30 cellular contexts compared by ENCODE assay signal in genomic region chr13:39856714-39857113, GRCh38.
"Had no signal": no experiment of that assay in that cellular context is flagged by ENCODE, and none has a peak within 500 bp of the region (broad histone marks: within the 10 kb centered on the region; RNA-seq: fewer than 3 reads in every experiment).

No MANE protein-coding gene starts in this region.

- H3K27ac ChIP-seq: adrenal gland, ascending aorta, body of pancreas, brain microvascular endothelial cell, breast epithelium, cardiac muscle cell had no signal

- H3K4me3 ChIP-seq: adrenal gland, ascending aorta, body of pancreas, breast epithelium, cardiac muscle cell had no signal

- H3K36me3 ChIP-seq: adrenal gland, ascending aorta, brain microvascular endothelial cell, breast epithelium, cardiac muscle cell had no signal

- H3K4me1 ChIP-seq: adrenal gland, ascending aorta, body of pancreas, breast epithelium had no signal

- H3K9me3 ChIP-seq: adrenal gland, ascending aorta, body of pancreas, breast epithelium had no signal

- H3K27me3 ChIP-seq: adrenal gland, ascending aorta, body of pancreas, brain microvascular endothelial cell, breast epithelium, cardiac muscle cell had no signal

- DNase-seq: activated effector memory CD4-positive, alpha-beta T cell treated with anti-CD3 and anti-CD28 coated beads, Interleukin-2, amount 50 U/mL, for 16 hours; activated effector memory CD4-positive, alpha-beta T cell treated with Interleukin-2 at 50 U/mL for 16 hours; activated gamma-delta T cell; activated gamma-delta T cell treated with Interleukin-2 at 50 U/mL for 16 hours; activated naive CD4-positive, alpha-beta T cell; activated naive CD4-positive, alpha-beta T cell treated with anti-CD3 and anti-CD28 coated beads for 36 hours; activated naive CD4-positive, alpha-beta T cell treated with anti-CD3 and anti-CD28 coated beads, Interleukin-2, amount 10 ng/mL, durations not matched to agents 7 days and 5 days; activated naive CD4-positive, alpha-beta T cell treated with anti-CD3 and anti-CD28 coated beads, Interleukin-2, amount 50 U/mL, for 16 hours; activated naive CD4-positive, alpha-beta T cell treated with Interleukin-2 at 50 U/mL for 16 hours; activated naive CD8-positive, alpha-beta T cell treated with anti-CD3 and anti-CD28 coated beads for 36 hours; activated naive CD8-positive, alpha-beta T cell treated with anti-CD3 and anti-CD28 coated beads, Interleukin-2, amount 10 ng/mL, durations not matched to agents 7 days and 5 days; activated naive CD8-positive, alpha-beta T cell treated with anti-CD3 and anti-CD28 coated beads, Interleukin-2, amount 50 U/mL, for 24 hours; activated T-cell treated with anti-CD3 and anti-CD28 coated beads, Interleukin-2, amount 50 U/mL, for 1 hour; activated T-cell treated with anti-CD3 and anti-CD28 coated beads, Interleukin-2, amount 50 U/mL, for 24 hours; activated T-cell treated with anti-CD3 and anti-CD28 coated beads, Interleukin-2, amount 50 U/mL, for 4 hours; activated T-cell treated with anti-CD3 and anti-CD28 coated beads, Interleukin-2, amount 50 U/mL, for 48 hours; activated T-cell treated with anti-CD3 and anti-CD28 coated beads, Interleukin-2, amount 50 U/mL, for 72 hours; adrenal gland; amniotic stem cell; amygdala; anterior cingulate cortex; aorta; body of pancreas; brain microvascular endothelial cell; caudate nucleus; central memory CD4-positive, alpha-beta T cell; cerebellar nuclear complex had no signal
